In the genomic region with DNA sequence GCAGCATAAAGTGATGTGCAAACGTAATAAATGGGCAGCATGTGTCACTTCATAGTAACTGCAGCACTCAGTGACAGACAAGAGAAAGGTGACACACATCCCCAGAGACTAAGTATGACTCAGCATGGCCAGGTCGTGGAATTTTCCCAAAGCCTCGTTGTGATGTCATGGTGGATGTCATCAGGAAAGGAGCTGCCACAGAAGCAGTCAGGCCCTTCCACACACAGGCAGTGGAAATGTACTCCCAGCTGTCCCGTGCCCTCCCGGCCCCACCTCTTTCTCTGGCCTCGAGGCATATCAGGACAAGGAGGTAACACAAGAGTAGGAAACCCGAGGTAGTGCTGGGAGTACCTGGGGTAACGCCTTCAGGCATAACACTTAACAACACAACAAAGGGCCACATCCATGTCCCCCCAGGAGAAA, we compare ENCODE assay signal across 8 cellular contexts. TPM values are rescaled to one million over a fixed set of nuclear protein-coding genes. Genes with fewer than 3 reads are reported as not detected.
DNase-seq lines count a peak whose midpoint lies in the region; ATAC-seq and TF ChIP-seq lines count a peak whose summit lies in the region.

No MANE protein-coding gene starts in this region.

- no peaks in the 10 kb centered on the region for H3K36me3 Mint-ChIP-seq in activated naive CD4-positive, alpha-beta T cell treated with anti-CD3 and anti-CD28 coated beads, Interleukin-2, amount 50 U/mL, for 72 hours
- no peaks in the 10 kb centered on the region for H3K36me3 Mint-ChIP-seq in type B pancreatic cell

- H3K27ac ChIP-seq in AG04450 (ENCODE audit: low read depth, low read length) (peak overlapping the region; percentile 62), HEK293 (ENCODE audit: extremely low read depth, low read depth, low read length) (no peak overlapping the region)

- H3K4me3 ChIP-seq in AG04450 (ENCODE audit: low read depth, low read length) (no peak overlapping the region), HEK293 (ENCODE audit: low read depth, low read length) (no peak overlapping the region)

- no peaks in the 10 kb centered on the region for H3K36me3 ChIP-seq in HEK293 (ENCODE audit: control insufficient read depth in 2 of 2, insufficient read depth in 1 of 2, low read length in 2 of 2)

- H3K27me3 Mint-ChIP-seq in type B pancreatic cell: no peaks in the 10 kb centered on the region

- peaks cover 13% of the 10 kb centered on the region for H3K4me1 Mint-ChIP-seq in type B pancreatic cell (ENCODE audit: unreplicated experiment)

- no peak overlapping the region for H3K4me3 Mint-ChIP-seq in type B pancreatic cell

- CTCF ChIA-PET in AG04450 (lab: Charles Lee): interaction anchor here (1.2 kb wide), 1 partner anchor 72 kb away, joined by 3 read pairs; no protein-coding TSS in a partner anchor
- CTCF ChIA-PET in HEK293 (lab: Yijun Ruan, JAX): interaction anchor here (0.6 to 0.8 kb wide), 2 partner anchors 9 to 299 kb away, joined by 3 read pairs; no protein-coding TSS in a partner anchor

- TF ChIP-seq CTCF in AG04450 (IDR thresholded peaks at IDR 0.05; ENCODE audit: low read depth, low read length): no peak
- TF ChIP-seq CTCF in HEK293 (tag by site-specific recombination; IDR thresholded peaks at IDR 0.05): no peak
- no peak for TF ChIP-seq CTCF in type B pancreatic cell (conservative IDR thresholded peaks at IDR 0.05)

- ATAC-seq in activated naive CD4-positive, alpha-beta T cell treated with anti-CD3 and anti-CD28 coated beads, Interleukin-2, amount 50 U/mL, for 72 hours: peak; percentile 67 to 85
- ATAC-seq in left colon: peak; percentile 69
- no peak for ATAC-seq in GM18502 (IDR thresholded peaks at IDR 0.05; ENCODE audit: poor library complexity, unreplicated experiment)

- no peaks in the 10 kb centered on the region for H3K4me1 ChIP-seq in HEK293 (ENCODE audit: control insufficient read depth, insufficient read depth, low read length)

- H3K27me3 ChIP-seq in AG04450 (ENCODE audit: control insufficient read depth, insufficient read depth, low read length): no peaks in the 10 kb centered on the region

- POLR2A ChIA-PET in AG04450 (lab: Yijun Ruan, JAX) (interaction anchor here (0.6 kb wide), 1 partner anchor 16 kb away, joined by 5 read pairs; no protein-coding TSS in a partner anchor), HEK293 (lab: Yijun Ruan, JAX) (interaction anchor here (1.1 to 1.7 kb wide), 2 partner anchors 9 kb away, joined by 6 to 8 read pairs; a partner anchor contains a TSS)

- intact Hi-C loops in left colon (cut with DNase I, micrococcal nuclease): no loop called here

- DNase-seq in AG04450 (ENCODE audit: low read depth, low spot score) (no peak), left colon (peak in 1 of 2 donors; percentile 60), type B pancreatic cell (ENCODE audit: extremely low spot score, unreplicated experiment) (no peak), NAMALWA (ENCODE audit: low spot score) (no peak), NCI-H1048 (lab: John Stamatoyannopoulos, UW) (no peak)
- peak in 1 of 2 donors; percentile 60 for DNase-seq in activated naive CD4-positive, alpha-beta T cell treated with anti-CD3 and anti-CD28 coated beads, Interleukin-2, amount 50 U/mL, for 72 hours (ENCODE audit: low spot score in 2 of 2)

- peak overlapping the region in 1 of 2 donors; percentile 70 for H3K27ac Mint-ChIP-seq in activated naive CD4-positive, alpha-beta T cell treated with anti-CD3 and anti-CD28 coated beads, Interleukin-2, amount 50 U/mL, for 72 hours
- H3K27ac Mint-ChIP-seq in type B pancreatic cell: peak overlapping the region; percentile 90

- H3K9me3 ChIP-seq in AG04450 (ENCODE audit: control insufficient read depth, insufficient read depth, low read length) (no peaks in the 10 kb centered on the region; the same call in 1 of the 2 replicates), HEK293 (ENCODE audit: control insufficient read depth, insufficient read depth, low read depth, low read length) (no peaks in the 10 kb centered on the region)

- no peaks in the 10 kb centered on the region for H3K9me3 Mint-ChIP-seq in activated naive CD4-positive, alpha-beta T cell treated with anti-CD3 and anti-CD28 coated beads, Interleukin-2, amount 50 U/mL, for 72 hours
- no peaks in the 10 kb centered on the region for H3K9me3 Mint-ChIP-seq in type B pancreatic cell

TF ChIP-seq in HEK293, 187 proteins besides CTCF, POLR2A, EP300 and RAD21 (continues in another document):
- no peak for TF ChIP-seq ZNF747 (tag by site-specific recombination; IDR thresholded peaks at IDR 0.05)
- no peak for TF ChIP-seq ZBTB1 (tag by site-specific recombination; IDR thresholded peaks at IDR 0.05)
- TF ChIP-seq ZNF76 (tag by site-specific recombination; IDR thresholded peaks at IDR 0.05; ENCODE audit: borderline replicate concordance, low read depth): peak; percentile 44; the same call in 1 of the 2 replicates
- peak; percentile 68 for TF ChIP-seq ZNF341 (tag by site-specific recombination; IDR thresholded peaks at IDR 0.05; ENCODE audit: low read depth)
- TF ChIP-seq, protein P1, sequence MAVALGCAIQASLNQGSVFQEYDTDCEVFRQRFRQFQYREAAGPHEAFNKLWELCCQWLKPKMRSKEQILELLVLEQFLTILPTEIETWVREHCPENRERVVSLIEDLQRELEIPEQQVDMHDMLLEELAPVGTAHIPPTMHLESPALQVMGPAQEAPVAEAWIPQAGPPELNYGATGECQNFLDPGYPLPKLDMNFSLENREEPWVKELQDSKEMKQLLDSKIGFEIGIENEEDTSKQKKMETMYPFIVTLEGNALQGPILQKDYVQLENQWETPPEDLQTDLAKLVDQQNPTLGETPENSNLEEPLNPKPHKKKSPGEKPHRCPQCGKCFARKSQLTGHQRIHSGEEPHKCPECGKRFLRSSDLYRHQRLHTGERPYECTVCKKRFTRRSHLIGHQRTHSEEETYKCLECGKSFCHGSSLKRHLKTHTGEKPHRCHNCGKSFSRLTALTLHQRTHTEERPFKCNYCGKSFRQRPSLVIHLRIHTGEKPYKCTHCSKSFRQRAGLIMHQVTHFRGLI (tag by site-specific recombination; IDR thresholded peaks at IDR 0.05): no peak
- TF ChIP-seq SP3 (tag by site-specific recombination; IDR thresholded peaks at IDR 0.05): peak; percentile 48; the same call in 1 of the 2 replicates
- TF ChIP-seq, protein P2, sequence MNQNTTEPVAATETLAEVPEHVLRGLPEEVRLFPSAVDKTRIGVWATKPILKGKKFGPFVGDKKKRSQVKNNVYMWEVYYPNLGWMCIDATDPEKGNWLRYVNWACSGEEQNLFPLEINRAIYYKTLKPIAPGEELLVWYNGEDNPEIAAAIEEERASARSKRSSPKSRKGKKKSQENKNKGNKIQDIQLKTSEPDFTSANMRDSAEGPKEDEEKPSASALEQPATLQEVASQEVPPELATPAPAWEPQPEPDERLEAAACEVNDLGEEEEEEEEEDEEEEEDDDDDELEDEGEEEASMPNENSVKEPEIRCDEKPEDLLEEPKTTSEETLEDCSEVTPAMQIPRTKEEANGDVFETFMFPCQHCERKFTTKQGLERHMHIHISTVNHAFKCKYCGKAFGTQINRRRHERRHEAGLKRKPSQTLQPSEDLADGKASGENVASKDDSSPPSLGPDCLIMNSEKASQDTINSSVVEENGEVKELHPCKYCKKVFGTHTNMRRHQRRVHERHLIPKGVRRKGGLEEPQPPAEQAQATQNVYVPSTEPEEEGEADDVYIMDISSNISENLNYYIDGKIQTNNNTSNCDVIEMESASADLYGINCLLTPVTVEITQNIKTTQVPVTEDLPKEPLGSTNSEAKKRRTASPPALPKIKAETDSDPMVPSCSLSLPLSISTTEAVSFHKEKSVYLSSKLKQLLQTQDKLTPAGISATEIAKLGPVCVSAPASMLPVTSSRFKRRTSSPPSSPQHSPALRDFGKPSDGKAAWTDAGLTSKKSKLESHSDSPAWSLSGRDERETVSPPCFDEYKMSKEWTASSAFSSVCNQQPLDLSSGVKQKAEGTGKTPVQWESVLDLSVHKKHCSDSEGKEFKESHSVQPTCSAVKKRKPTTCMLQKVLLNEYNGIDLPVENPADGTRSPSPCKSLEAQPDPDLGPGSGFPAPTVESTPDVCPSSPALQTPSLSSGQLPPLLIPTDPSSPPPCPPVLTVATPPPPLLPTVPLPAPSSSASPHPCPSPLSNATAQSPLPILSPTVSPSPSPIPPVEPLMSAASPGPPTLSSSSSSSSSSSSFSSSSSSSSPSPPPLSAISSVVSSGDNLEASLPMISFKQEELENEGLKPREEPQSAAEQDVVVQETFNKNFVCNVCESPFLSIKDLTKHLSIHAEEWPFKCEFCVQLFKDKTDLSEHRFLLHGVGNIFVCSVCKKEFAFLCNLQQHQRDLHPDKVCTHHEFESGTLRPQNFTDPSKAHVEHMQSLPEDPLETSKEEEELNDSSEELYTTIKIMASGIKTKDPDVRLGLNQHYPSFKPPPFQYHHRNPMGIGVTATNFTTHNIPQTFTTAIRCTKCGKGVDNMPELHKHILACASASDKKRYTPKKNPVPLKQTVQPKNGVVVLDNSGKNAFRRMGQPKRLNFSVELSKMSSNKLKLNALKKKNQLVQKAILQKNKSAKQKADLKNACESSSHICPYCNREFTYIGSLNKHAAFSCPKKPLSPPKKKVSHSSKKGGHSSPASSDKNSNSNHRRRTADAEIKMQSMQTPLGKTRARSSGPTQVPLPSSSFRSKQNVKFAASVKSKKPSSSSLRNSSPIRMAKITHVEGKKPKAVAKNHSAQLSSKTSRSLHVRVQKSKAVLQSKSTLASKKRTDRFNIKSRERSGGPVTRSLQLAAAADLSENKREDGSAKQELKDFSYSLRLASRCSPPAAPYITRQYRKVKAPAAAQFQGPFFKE (tag by site-specific recombination; IDR thresholded peaks at IDR 0.05; ENCODE audit: borderline replicate concordance): no peak
- TF ChIP-seq ZNF837 (tag by site-specific recombination; IDR thresholded peaks at IDR 0.05): no peak
- no peak for TF ChIP-seq ZNF473 (tag by site-specific recombination; IDR thresholded peaks at IDR 0.05)
- peak; percentile 89 for TF ChIP-seq OSR2 (tag by site-specific recombination; IDR thresholded peaks at IDR 0.05)
- no peak; the same call in 1 of the 2 replicates for TF ChIP-seq GLIS1 (tag by site-specific recombination; IDR thresholded peaks at IDR 0.05)
- no peak for TF ChIP-seq ZNF768 (tag by site-specific recombination; IDR thresholded peaks at IDR 0.05)
- TF ChIP-seq HOXA7 (CRISPR knock-in tag; IDR thresholded peaks at IDR 0.05; ENCODE audit: borderline replicate concordance): no peak

RNA-seq across cellular contexts. Expression of a gene that starts 8.1 kb away (rescaled TPM):
- polyA plus RNA-seq in AG04450 (2011; rRNA removed): 12.1 and 12.6 TPM in 2 replicates
- 22.1 and 23.8 TPM in 2 replicates for polyA minus RNA-seq in AG04450 (2011; rRNA and poly(A)+ RNA removed)
- 10 to 100 TPM in 1 of 2 donors, 1 to 10 TPM in 1; 4.6 to 11.5 TPM for total RNA-seq in activated naive CD4-positive, alpha-beta T cell treated with anti-CD3 and anti-CD28 coated beads, Interleukin-2, amount 50 U/mL, for 72 hours
- total RNA-seq in left colon (10 to 100 TPM; 47.2 to 65.2 TPM), type B pancreatic cell (ENCODE audit: low replicate concordance) (14.8 and 25.7 TPM in 2 replicates)

RNA-seq across cellular contexts. Expression of a gene that starts 25.0 kb away (rescaled TPM):
- not detected in 2 replicates for polyA plus RNA-seq in AG04450 (2011; rRNA removed)
- not detected in 2 replicates for polyA minus RNA-seq in AG04450 (2011; rRNA and poly(A)+ RNA removed)
- not detected for total RNA-seq in activated naive CD4-positive, alpha-beta T cell treated with anti-CD3 and anti-CD28 coated beads, Interleukin-2, amount 50 U/mL, for 72 hours
- total RNA-seq in left colon: 10 to 100 TPM; 24.5 to 82.9 TPM
- total RNA-seq in type B pancreatic cell (ENCODE audit: low replicate concordance): 0.77 and 2.6 TPM in 2 replicates
